ENCODE assay signal across 8 cellular contexts in genomic region chr14:69259531-69260245, GRCh38. TPM values are rescaled to one million over a fixed set of nuclear protein-coding genes. Genes with fewer than 3 reads are reported as not detected.
DNase-seq lines count a peak whose midpoint lies in the region; ATAC-seq lines count a peak whose summit lies in the region.

GALNT16 (plus strand) TSS chr14:69260158; CDS start chr14:69260291, 133 bp downstream.

- no peaks in the 10 kb centered on the region for H3K9me3 ChIP-seq in iPS DF 6.9 (ENCODE audit: control insufficient read depth, insufficient read depth, low read length)

- 0 out of 2 replicates have a peak, but pooled peaks cover 4% of the 10 kb centered on the region for H3K4me1 ChIP-seq in iPS DF 6.9 (ENCODE audit: control insufficient read depth, insufficient read depth, low read length)

- H3K27me3 Mint-ChIP-seq in IgD-negative memory B cell = peaks cover 52% of the 10 kb centered on the region
- peaks cover 69% of the 10 kb centered on the region for H3K27me3 Mint-ChIP-seq in activated naive CD8-positive, alpha-beta T cell treated with anti-CD3 and anti-CD28 coated beads, Interleukin-2, amount 10 ng/mL, durations not matched to agents 7 days and 5 days

- peaks cover 18% of the 10 kb centered on the region for H3K27me3 ChIP-seq in iPS DF 6.9 (ENCODE audit: control insufficient read depth, insufficient read depth, low read length)

- peaks cover 0 to 15% (median 0%) of the 10 kb centered on the region in 3 donors for H3K4me1 Mint-ChIP-seq in IgD-negative memory B cell
- H3K4me1 Mint-ChIP-seq in activated naive CD8-positive, alpha-beta T cell treated with anti-CD3 and anti-CD28 coated beads, Interleukin-2, amount 10 ng/mL, durations not matched to agents 7 days and 5 days = peaks cover 8% of the 10 kb centered on the region

- H3K36me3 Mint-ChIP-seq in IgD-negative memory B cell = no peaks in the 10 kb centered on the region
- H3K36me3 Mint-ChIP-seq in activated naive CD8-positive, alpha-beta T cell treated with anti-CD3 and anti-CD28 coated beads, Interleukin-2, amount 10 ng/mL, durations not matched to agents 7 days and 5 days = no peaks in the 10 kb centered on the region

- peak within 1 kb of the TSS in 3 of 4 donors; percentile 77 to 90 (median 89) for H3K4me3 Mint-ChIP-seq in IgD-negative memory B cell
- H3K4me3 Mint-ChIP-seq in activated naive CD8-positive, alpha-beta T cell treated with anti-CD3 and anti-CD28 coated beads, Interleukin-2, amount 10 ng/mL, durations not matched to agents 7 days and 5 days = peak within 1 kb of the TSS; percentile 73

- no CpG with 5 or more reads among the region's 82 CpGs for WGBS in iPS DF 6.9 (ENCODE audit: insufficient coverage, insufficient read length)

- POLR2A ChIA-PET in activated naive CD8-positive, alpha-beta T cell treated with anti-CD3 and anti-CD28 coated beads, Interleukin-2, amount 10 ng/mL, durations not matched to agents 7 days and 5 days (lab: Charles Lee) = interaction anchor here (0.5 kb wide), 1 partner anchor 328 kb away, joined by 3 read pairs; no protein-coding TSS in a partner anchor

- peak within 1 kb of the TSS; percentile 90 for H3K4me3 ChIP-seq in iPS DF 6.9 (ENCODE audit: low read length)
- H3K4me3 ChIP-seq in skeletal muscle cell (ENCODE audit: low read depth, low read length) = peak within 1 kb of the TSS; percentile 57

- no peaks in the 10 kb centered on the region for H3K36me3 ChIP-seq in iPS DF 6.9 (ENCODE audit: control insufficient read depth, insufficient read depth, low read length)

- H3K27ac Mint-ChIP-seq in IgD-negative memory B cell = no peak within 1 kb of the TSS
- H3K27ac Mint-ChIP-seq in activated naive CD8-positive, alpha-beta T cell treated with anti-CD3 and anti-CD28 coated beads, Interleukin-2, amount 10 ng/mL, durations not matched to agents 7 days and 5 days = no peak within 1 kb of the TSS

- no peaks in the 10 kb centered on the region for H3K9me3 Mint-ChIP-seq in IgD-negative memory B cell
- no peaks in the 10 kb centered on the region for H3K9me3 Mint-ChIP-seq in activated naive CD8-positive, alpha-beta T cell treated with anti-CD3 and anti-CD28 coated beads, Interleukin-2, amount 10 ng/mL, durations not matched to agents 7 days and 5 days

- H3K27ac ChIP-seq in iPS DF 6.9 (ENCODE audit: low read length) = no peak within 1 kb of the TSS

- ATAC-seq in activated naive CD8-positive, alpha-beta T cell treated with anti-CD3 and anti-CD28 coated beads, Interleukin-2, amount 10 ng/mL, durations not matched to agents 7 days and 5 days (ENCODE audit: low read depth) = peak; percentile 13

- peak; percentile 68 for DNase-seq in D341Med (ENCODE audit: low spot score)
- DNase-seq in activated naive CD8-positive, alpha-beta T cell treated with anti-CD3 and anti-CD28 coated beads, Interleukin-2, amount 10 ng/mL, durations not matched to agents 7 days and 5 days = peak; percentile 39
- DNase-seq in iPS DF 6.9 (ENCODE audit: low read depth, low spot score) = no peak
- no peak for DNase-seq in skeletal muscle cell (ENCODE audit: low read depth)
- DNase-seq in stimulated activated naive CD4-positive, alpha-beta T cell (lab: John Stamatoyannopoulos, UW) = no peak
- DNase-seq in activated effector memory CD4-positive, alpha-beta T cell treated with Interleukin-2 at 50 U/mL for 16 hours = no peak
- DNase-seq in COLO829 (ENCODE audit: low spot score) = no peak

RNA-seq across cellular contexts. Expression of gene GALNT16, which starts in this region (rescaled TPM):
- not detected for polyA plus RNA-seq in IgD-negative memory B cell
- total RNA-seq in activated naive CD8-positive, alpha-beta T cell treated with anti-CD3 and anti-CD28 coated beads, Interleukin-2, amount 10 ng/mL, durations not matched to agents 7 days and 5 days = not detected

Comparison
In these comparisons a context has a peak if more than half of its experiments do, and no peak if none do; other contexts are left out.
1. Peak in DNase-seq and ATAC-seq in activated naive CD8-positive, alpha-beta T cell treated with anti-CD3 and anti-CD28 coated beads, Interleukin-2, amount 10 ng/mL, durations not matched to agents 7 days and 5 days; RNA of the gene not detected or under 1 TPM.